In the genomic region with DNA sequence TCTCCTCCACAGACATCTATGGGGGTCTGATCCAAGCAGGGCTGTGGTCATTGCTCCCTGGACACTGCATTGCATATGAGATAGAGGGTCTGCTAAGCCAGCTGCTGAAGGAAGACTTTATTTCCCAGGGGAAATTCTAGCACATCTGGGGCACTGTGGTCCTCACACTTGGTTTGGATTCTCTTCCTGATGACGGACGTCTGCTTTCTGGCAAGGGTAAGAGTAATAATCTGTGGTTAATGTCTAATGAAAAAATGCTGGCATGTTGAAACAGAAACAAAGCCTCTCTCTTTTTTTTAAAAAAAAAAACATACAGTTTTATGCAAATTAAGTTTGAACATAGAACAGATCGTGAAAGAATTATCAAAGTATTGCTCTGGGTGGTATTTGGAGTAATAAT, we compare ENCODE assay signal across 24 cellular contexts.
"Had no signal": no experiment of that assay in that cellular context is flagged by ENCODE, and none has a peak within 500 bp of the region (broad histone marks: within the 10 kb centered on the region; RNA-seq: fewer than 3 reads in every experiment).

No MANE protein-coding gene starts in this region.

- ATAC-seq: HepG2, Panc1, PC-3, Right ventricle myocardium inferior had no signal

- H3K27ac ChIP-seq: SJCRH30 had no signal

- H3K27me3 ChIP-seq: MG63, SJCRH30 had no signal

- H3K36me3 ChIP-seq: SJCRH30 had no signal

- H3K9me3 ChIP-seq: SJCRH30 had no signal

- DNase-seq: IMR-90, Karpas-422, KG1, MG63, NCI-H1092, NCI-H1105 treated with DMSO at 0.1 percent for 48 hours, NCI-H1436, NCI-H187, NCI-H2029, NCI-H2081 treated with DMSO at 0.1 percent for 48 hours, NCI-H2171, NCI-H226, NCI-H446, NCI-H510A, NCI-H524 treated with DMSO at 0.1 percent for 48 hours, NCI-H69, NCI-H774, PC-3, SHP77 treated with DMSO at 0.1 percent for 48 hours, SJCRH30, SW 1271 had no signal

- H3K4me1 ChIP-seq: SJCRH30 had no signal

- H3K4me3 ChIP-seq: MG63, SJCRH30 had no signal
